ENCODE assay signal across 29 cellular contexts in genomic region chr10:132804785-132805426, GRCh38. TPM values are rescaled to one million over a fixed set of nuclear protein-coding genes. Genes with fewer than 3 reads are reported as not detected.
"Had no signal": no experiment of that assay in that cellular context is flagged by ENCODE, and none has a peak within 500 bp of the region (broad histone marks: within the 10 kb centered on the region; RNA-seq: fewer than 3 reads in every experiment).

No MANE protein-coding gene starts in this region.

- H3K27me3 ChIP-seq: brain microvascular endothelial cell, cardiac muscle cell, SJSA1 had no signal

- DNase-seq: activated B cell treated with CpG ODN at 0.5 μM for 24 hours; activated CD4-positive, alpha-beta memory T cell treated with anti-CD3 and anti-CD28 coated beads, Interleukin-2, amount 10 ng/mL, durations not matched to agents 7 days and 5 days; activated CD4-positive, alpha-beta T cell treated with anti-CD3 and anti-CD28 coated beads for 1 hour; activated CD4-positive, alpha-beta T cell treated with anti-CD3 and anti-CD28 coated beads, Interleukin-2, amount 50 U/mL, for 1 hour; activated gamma-delta T cell; activated naive CD4-positive, alpha-beta T cell treated with anti-CD3 and anti-CD28 coated beads for 36 hours; activated naive CD8-positive, alpha-beta T cell treated with anti-CD3 and anti-CD28 coated beads for 36 hours; activated T-cell treated with anti-CD3 and anti-CD28 coated beads for 4 hours; activated T-cell treated with anti-CD3 and anti-CD28 coated beads, Interleukin-2, amount 50 U/mL, for 48 hours; brain microvascular endothelial cell; Kasumi-1; NCI-H1048; NCI-H146; NCI-H187 treated with DMSO at 0.1 percent for 48 hours; NCI-H2081 treated with DMSO at 0.1 percent for 48 hours; NCI-H510A treated with DMSO at 0.1 percent for 48 hours; NCI-H69; NK-92 treated with Interleukin-12 subunit alpha and Interleukin-12 subunit beta, amount 100 ng/mL, for 24 hours; OCI-M1; Right ventricle myocardium superior; RPMI8226; T-helper 17 cell; T-helper 9 cell had no signal

- H3K36me3 ChIP-seq: brain microvascular endothelial cell, cardiac muscle cell, SJSA1 had no signal

- H3K9me3 ChIP-seq: SJSA1 had no signal

- H3K4me1 ChIP-seq: SJSA1 had no signal

- ATAC-seq: activated T-helper 17 cell treated with anti-CD3 and anti-CD28 coated beads, Interleukin-2, amount 50 U/mL, for 72 hours; K562; Panc1; T-helper 17 cell had no signal

- H3K27ac ChIP-seq: brain microvascular endothelial cell, cardiac muscle cell, SJSA1 had no signal

- H3K4me3 ChIP-seq: cardiac muscle cell, K562, SJSA1 had no signal

RNA-seq across cellular contexts. Expression of gene NKX6-2, which starts 19.0 kb away (rescaled TPM):
- total RNA-seq: activated B cell treated with CpG ODN at 0.5 μM for 24 hours; activated CD4-positive, alpha-beta memory T cell treated with anti-CD3 and anti-CD28 coated beads, Interleukin-2, amount 10 ng/mL, durations not matched to agents 7 days and 5 days; activated CD8-positive, alpha-beta memory T cell treated with anti-CD3 and anti-CD28 coated beads for 36 hours; activated naive CD4-positive, alpha-beta T cell treated with anti-CD3 and anti-CD28 coated beads for 36 hours; activated naive CD8-positive, alpha-beta T cell treated with anti-CD3 and anti-CD28 coated beads for 36 hours; activated T-helper 17 cell treated with anti-CD3 and anti-CD28 coated beads, Interleukin-2, amount 50 U/mL, for 72 hours; K562; Right ventricle myocardium superior; SJSA1; T-helper 17 cell had no signal
